9 cellular contexts compared by ENCODE assay signal in the genomic region with DNA sequence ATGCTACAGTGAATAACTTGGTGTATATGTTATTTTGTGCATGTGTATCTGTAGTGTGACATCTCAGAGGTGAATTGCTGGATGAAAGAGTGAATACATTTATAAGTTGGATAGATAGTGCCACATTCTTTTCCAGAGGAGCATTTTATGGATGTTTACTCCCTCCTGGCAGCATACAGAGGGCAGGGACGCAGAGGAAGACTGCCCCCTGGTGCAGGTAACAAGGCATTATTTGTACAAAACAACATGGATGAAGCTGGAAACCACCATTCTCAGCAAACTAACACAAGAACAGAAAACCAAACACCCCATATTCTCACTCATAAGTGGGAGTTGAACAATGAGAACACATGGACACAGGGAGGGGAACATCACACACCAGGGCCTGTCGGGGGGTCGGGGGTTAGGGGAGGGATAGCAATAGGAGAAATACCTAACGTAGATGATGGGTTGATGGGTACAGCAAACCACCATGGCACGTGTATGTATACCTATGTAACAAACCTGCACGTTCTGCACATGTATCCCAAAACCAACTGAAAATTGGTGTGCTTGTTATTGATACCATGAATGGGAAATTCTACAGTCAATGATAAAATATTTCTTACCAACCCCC. TPM values are rescaled to one million over a fixed set of nuclear protein-coding genes. Genes with fewer than 3 reads are reported as not detected.
A peak's percentile ranks its signal among the peaks of the same experiment; 100 is the strongest.
DNase-seq lines count a peak whose midpoint lies in the region; ATAC-seq, FAIRE-seq and TF ChIP-seq lines count a peak whose summit lies in the region.
"Had no signal": no experiment of that assay in that cellular context is flagged by ENCODE, and none has a peak within 500 bp of the region (broad histone marks: within the 10 kb centered on the region; RNA-seq: fewer than 3 reads in every experiment).

No MANE protein-coding gene starts in this region.

- H3K27ac Mint-ChIP-seq in Caco-2 (ENCODE audit: unreplicated experiment) = no peak overlapping the region

- CTCF ChIA-PET in Caco-2 (lab: Charles Lee) = interaction anchor here (0.7 kb wide), 1 partner anchor 118 kb away, joined by 3 read pairs; no protein-coding TSS in a partner anchor
- CTCF ChIA-PET in K562 (lab: Yijun Ruan, JAX; ENCODE audit: low intra/inter-chr PET ratio) = interaction anchor here (0.7 kb wide), 1 partner anchor 970 kb away, joined by 3 read pairs; no protein-coding TSS in a partner anchor

- no peaks in the 10 kb centered on the region for H3K9me1 ChIP-seq in K562 (ENCODE audit: control insufficient read depth, insufficient read depth, low read length)

- 0% methylated on average over 6 of the region's 6 CpGs for WGBS in K562 (ENCODE audit: insufficient coverage, low coverage, missing lambda C conversion rate)
- 63% methylated on average over 6 of the region's 6 CpGs for WGBS in suprapubic skin

- H4K20me1 ChIP-seq in K562 (replicated peaks; ENCODE audit: control insufficient read depth, insufficient read depth, low read length) = no peaks in the 10 kb centered on the region

- H3K4me3 ChIP-seq in Caco-2 (ENCODE audit: low read depth, low read length) = no peak overlapping the region
- H3K4me3 ChIP-seq in K562 = no peak overlapping the region
- no peak overlapping the region for H3K4me3 ChIP-seq in suprapubic skin

- TF ChIP-seq RAD21 in K562 (CRISPR knock-in tag; conservative IDR thresholded peaks at IDR 0.05 in 1 of 2, IDR thresholded peaks at IDR 0.05 in 1 of 2) = peak in 1 of 2 experiments; percentile 64; a peak in 2 of 4 replicates

- H3K4me3 Mint-ChIP-seq in Caco-2 (ENCODE audit: unreplicated experiment) = no peak overlapping the region

- H3K9me3 Mint-ChIP-seq in Caco-2 (ENCODE audit: unreplicated experiment) = no peaks in the 10 kb centered on the region

- peak; percentile 71; the same call in 1 of the 3 replicates for ATAC-seq in K562
- no peak for ATAC-seq in GM18858 (IDR thresholded peaks at IDR 0.05; ENCODE audit: unreplicated experiment)
- no peak for ATAC-seq in HG03039 (IDR thresholded peaks at IDR 0.05; ENCODE audit: unreplicated experiment)

- no peaks in the 10 kb centered on the region for H3K79me2 ChIP-seq in K562 (ENCODE audit: control insufficient read depth, insufficient read depth, low read length)

- H3K27me3 Mint-ChIP-seq in Caco-2 (ENCODE audit: insufficient read depth, unreplicated experiment) = peaks cover 3% of the 10 kb centered on the region

- H3K4me1 Mint-ChIP-seq in Caco-2 (ENCODE audit: low read depth, unreplicated experiment) = no peaks in the 10 kb centered on the region

- TF ChIP-seq CTCF in Caco-2 (IDR thresholded peaks at IDR 0.05; ENCODE audit: insufficient read depth in 1 of 2, low read depth in 1 of 2, low read length in 1 of 2, severe bottlenecking in 1 of 2, unreplicated experiment in 1 of 2) (peak; percentile 41 to 54), K562 (IDR thresholded peaks at IDR 0.05 in 2 of 3, conservative IDR thresholded peaks at IDR 0.05 in 1 of 3; ENCODE audit: insufficient read depth in 2 of 3, low read depth in 1 of 3, low read length in 3 of 3) (peak; percentile 51 to 60 (median 51); a peak in 5 of 6 replicates), suprapubic skin (IDR thresholded peaks at IDR 0.05) (no peak)

- intact Hi-C loops in Caco-2 (cut with micrococcal nuclease; ENCODE audit: unreplicated experiment) = loop anchor here (2.0 kb wide), 1 partner anchor 67 kb away; no protein-coding TSS in a partner anchor
- intact Hi-C loops in K562 (cut with micrococcal nuclease) = loop anchor here (2.0 kb wide), 1 partner anchor 67 kb away; no protein-coding TSS in a partner anchor

- H3K4me2 ChIP-seq in K562 (ENCODE audit: insufficient read depth, low read length) = no peak overlapping the region

- H3K9ac ChIP-seq in K562 (ENCODE audit: insufficient read depth in 1 of 2, low read depth in 2 of 2, low read length in 2 of 2) = no peak overlapping the region

- no peaks in the 10 kb centered on the region for H3K27me3 ChIP-seq in Caco-2 (replicated peaks; ENCODE audit: control insufficient read depth, insufficient read depth, low read length)
- H3K27me3 ChIP-seq in K562 (ENCODE audit: control insufficient read depth in 2 of 2, insufficient read depth in 2 of 2, low read length in 2 of 2) = peaks cover 0 to 12% of the 10 kb centered on the region in 2 experiments
- H3K27me3 ChIP-seq in suprapubic skin = peaks cover 32% of the 10 kb centered on the region

- TF ChIP-seq EP300 in K562 (IDR thresholded peaks at IDR 0.05; ENCODE audit: low read length) (no peak), suprapubic skin (IDR thresholded peaks at IDR 0.05) (no peak)

- TF ChIP-seq POLR2A in K562 (conservative IDR thresholded peaks at IDR 0.05) = no peak
- TF ChIP-seq POLR2A in suprapubic skin (IDR thresholded peaks at IDR 0.05) = no peak

- no peak overlapping the region for H3K27ac ChIP-seq in K562 (ENCODE audit: extremely low read depth, low read depth, low read length)
- no peak overlapping the region for H3K27ac ChIP-seq in suprapubic skin

- H3K9me3 ChIP-seq in Caco-2 = no peaks in the 10 kb centered on the region
- no peaks in the 10 kb centered on the region for H3K9me3 ChIP-seq in K562 (replicated peaks; ENCODE audit: control insufficient read depth, insufficient read depth, low read depth, low read length)
- no peaks in the 10 kb centered on the region for H3K9me3 ChIP-seq in suprapubic skin

- DNase-seq in Caco-2 = peak in 1 of 2 experiments; percentile 11
- DNase-seq in HT-29 (ENCODE audit: low spot score) = peak; percentile 25
- peak; percentile 35 to 37 (median 37) for DNase-seq in K562 (ENCODE audit: extremely low read depth in 1 of 4, low spot score in 3 of 4)
- peak; percentile 27 for DNase-seq in medulla oblongata (ENCODE audit: extremely low spot score)
- no peak for DNase-seq in NK-92 treated with Interleukin-12 subunit alpha and Interleukin-12 subunit beta, amount 100 ng/mL, for 24 hours (lab: John Stamatoyannopoulos, UW)
- DNase-seq in suprapubic skin (ENCODE audit: low spot score in 2 of 2) = no peak

- BruUV-seq in Caco-2 (replicated peaks; lab: Mats Ljungman, UMichigan) (no TSS peak), K562 (replicated peaks; lab: Mats Ljungman, UMichigan) (no TSS peak)

- H3K36me3 ChIP-seq in Caco-2 (ENCODE audit: control insufficient read depth, insufficient read depth, low read length) = no peaks in the 10 kb centered on the region
- no peaks in the 10 kb centered on the region for H3K36me3 ChIP-seq in K562 (ENCODE audit: control insufficient read depth, insufficient read depth, low read length)
- H3K36me3 ChIP-seq in suprapubic skin = no peaks in the 10 kb centered on the region

- no peaks in the 10 kb centered on the region for H3K36me3 Mint-ChIP-seq in Caco-2 (ENCODE audit: insufficient read depth, unreplicated experiment)

- no peak for FAIRE-seq in K562 (lab: Jason Lieb, UNC)

- no peaks in the 10 kb centered on the region for H3K4me1 ChIP-seq in Caco-2
- H3K4me1 ChIP-seq in K562 (replicated peaks in 1 of 2; ENCODE audit: control insufficient read depth in 2 of 2, insufficient read depth in 2 of 2, low read length in 2 of 2) = 0 out of 5 replicates have a peak, but pooled peaks cover 0 to 4% of the 10 kb centered on the region in 2 experiments
- no peaks in the 10 kb centered on the region for H3K4me1 ChIP-seq in suprapubic skin

- H2AFZ ChIP-seq in K562 (ENCODE audit: low read depth, low read length) = no peak overlapping the region

- POLR2A ChIA-PET in Caco-2 (lab: Charles Lee) = no interaction called here
- POLR2A ChIA-PET in K562 (lab: Yijun Ruan, JAX) = no interaction called here

- in situ Hi-C loops in K562 (cut with MboI) = no loop called here

TF ChIP-seq in K562, 482 proteins besides CTCF, POLR2A, EP300 and RAD21 (continues in another document):
- TF ChIP-seq, protein P1, sequence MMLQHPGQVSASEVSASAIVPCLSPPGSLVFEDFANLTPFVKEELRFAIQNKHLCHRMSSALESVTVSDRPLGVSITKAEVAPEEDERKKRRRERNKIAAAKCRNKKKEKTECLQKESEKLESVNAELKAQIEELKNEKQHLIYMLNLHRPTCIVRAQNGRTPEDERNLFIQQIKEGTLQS (IDR thresholded peaks at IDR 0.05) = no peak
- TF ChIP-seq, protein P1 (CRISPR knock-in tag; conservative IDR thresholded peaks at IDR 0.05) = no peak
- TF ChIP-seq ZNF316 (IDR thresholded peaks at IDR 0.05) = no peak
- TF ChIP-seq FOXK2 (conservative IDR thresholded peaks at IDR 0.05 in 1 of 2, IDR thresholded peaks at IDR 0.05 in 1 of 2; ENCODE audit: low read depth in 2 of 2) = 0 out of 4 replicates have a peak, but pooled peaks of 1 of the 2 experiments have one; percentile 19
- no peak for TF ChIP-seq ZBTB17 (CRISPR knock-in tag; IDR thresholded peaks at IDR 0.05)

RNA-seq across cellular contexts. Expression of a gene that starts 57.9 kb away (rescaled TPM):
- total RNA-seq in Caco-2 (2022) (0.05 and 0.14 TPM in 2 replicates), K562 (2014; rRNA removed) (not detected in 2 replicates), K562 (2014; rRNA removed; fragmentation: Illumina TruSeq; extraction: Trizol) (not detected in 2 replicates), K562 (2015; rRNA removed; fragmentation: Illumina TruSeq; extraction: Trizol) (not detected in 2 replicates), K562 (2021) (not detected in 2 replicates), suprapubic skin (under 1 TPM in 3 of 4 donors, not detected in 1; 0.24 to 0.55 (median 0.49) TPM)
- not detected in 2 replicates for total RNA-seq in HT-29 (2014; rRNA removed; shearing (Covaris generic))
- total RNA-seq in K562 (2011; cell fraction: chromatin; rRNA removed; ENCODE audit: low replicate concordance) = not detected in 2 replicates
- total RNA-seq in K562 (2011; cell fraction: nucleolus; rRNA removed) = not detected in 2 replicates
- total RNA-seq in K562 (2011; cell fraction: nucleoplasm; rRNA removed) = not detected in 2 replicates
- polyA plus RNA-seq in K562 (2011; rRNA removed) (not detected in 2 replicates), K562 (2014; fragmentation: Illumina TruSeq; extraction: Trizol) (not detected in 2 replicates), K562 (2014; fragmentation: Nextera tagmentation; extraction: Ambion mirVana) (under 1 TPM; 0.04 TPM), K562 (2014; rRNA removed) (not detected in 2 replicates)
- not detected in 2 replicates for polyA plus RNA-seq in K562 (2011; cell fraction: cytosol; rRNA removed)
- polyA plus RNA-seq in K562 (2011; cell fraction: nucleus; rRNA removed) = not detected in 2 replicates
- 0.07 TPM in 2 replicates for polyA plus RNA-seq in K562 (2012)
- polyA minus RNA-seq in K562 (2011; rRNA and poly(A)+ RNA removed) = not detected in 2 replicates
- not detected in 2 replicates for polyA minus RNA-seq in K562 (2011; cell fraction: cytosol; rRNA and poly(A)+ RNA removed)
- not detected in 2 replicates for polyA minus RNA-seq in K562 (2011; cell fraction: nucleus; rRNA and poly(A)+ RNA removed)
- total RNA-seq: pulmonary artery endothelial cell had no signal

Comparison
In these comparisons a context has a peak if more than half of its experiments do, and no peak if none do; other contexts are left out.
1. DNase-seq: peak in HT-29 (single experiment), K562 (4 of 4) and medulla oblongata (single experiment); none in NK-92 treated with Interleukin-12 subunit alpha and Interleukin-12 subunit beta, amount 100 ng/mL, for 24 hours (single experiment) and suprapubic skin (0 of 2).
2. CTCF ChIP-seq: peak in Caco-2 (2 of 2) and K562 (3 of 3); none in suprapubic skin (0 of 2).